1 cellular context compared by ENCODE assay signal in the genomic region with DNA sequence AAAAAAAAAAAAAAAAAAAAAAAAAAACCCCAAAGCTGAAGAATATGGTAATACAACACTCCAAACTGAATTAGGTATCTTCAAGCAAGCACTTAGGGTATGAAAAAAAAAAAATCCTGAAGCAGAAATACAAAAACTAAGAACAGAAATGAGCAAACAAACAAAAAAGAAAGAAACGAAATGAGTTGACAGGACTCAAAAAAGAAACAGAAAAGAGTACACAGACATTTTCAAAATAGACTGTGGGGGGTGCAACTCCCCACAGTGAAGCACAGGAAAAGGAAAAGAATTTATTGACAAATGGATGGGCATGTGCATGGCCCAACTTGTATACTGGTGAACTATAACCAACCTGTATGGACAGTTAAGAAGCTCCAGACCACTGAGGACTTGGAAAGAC.
TF ChIP-seq lines count a peak whose summit lies in the region.

No MANE protein-coding gene starts in this region.

TF ChIP-seq in GM12878, 131 proteins besides CTCF, POLR2A, EP300 and RAD21:
- TF ChIP-seq, protein P1, sequence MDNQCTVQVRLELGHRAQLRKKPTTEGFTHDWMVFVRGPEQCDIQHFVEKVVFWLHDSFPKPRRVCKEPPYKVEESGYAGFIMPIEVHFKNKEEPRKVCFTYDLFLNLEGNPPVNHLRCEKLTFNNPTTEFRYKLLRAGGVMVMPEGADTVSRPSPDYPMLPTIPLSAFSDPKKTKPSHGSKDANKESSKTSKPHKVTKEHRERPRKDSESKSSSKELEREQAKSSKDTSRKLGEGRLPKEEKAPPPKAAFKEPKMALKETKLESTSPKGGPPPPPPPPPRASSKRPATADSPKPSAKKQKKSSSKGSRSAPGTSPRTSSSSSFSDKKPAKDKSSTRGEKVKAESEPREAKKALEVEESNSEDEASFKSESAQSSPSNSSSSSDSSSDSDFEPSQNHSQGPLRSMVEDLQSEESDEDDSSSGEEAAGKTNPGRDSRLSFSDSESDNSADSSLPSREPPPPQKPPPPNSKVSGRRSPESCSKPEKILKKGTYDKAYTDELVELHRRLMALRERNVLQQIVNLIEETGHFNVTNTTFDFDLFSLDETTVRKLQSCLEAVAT (IDR thresholded peaks at IDR 0.05) = no peak
- TF ChIP-seq, protein P2, sequence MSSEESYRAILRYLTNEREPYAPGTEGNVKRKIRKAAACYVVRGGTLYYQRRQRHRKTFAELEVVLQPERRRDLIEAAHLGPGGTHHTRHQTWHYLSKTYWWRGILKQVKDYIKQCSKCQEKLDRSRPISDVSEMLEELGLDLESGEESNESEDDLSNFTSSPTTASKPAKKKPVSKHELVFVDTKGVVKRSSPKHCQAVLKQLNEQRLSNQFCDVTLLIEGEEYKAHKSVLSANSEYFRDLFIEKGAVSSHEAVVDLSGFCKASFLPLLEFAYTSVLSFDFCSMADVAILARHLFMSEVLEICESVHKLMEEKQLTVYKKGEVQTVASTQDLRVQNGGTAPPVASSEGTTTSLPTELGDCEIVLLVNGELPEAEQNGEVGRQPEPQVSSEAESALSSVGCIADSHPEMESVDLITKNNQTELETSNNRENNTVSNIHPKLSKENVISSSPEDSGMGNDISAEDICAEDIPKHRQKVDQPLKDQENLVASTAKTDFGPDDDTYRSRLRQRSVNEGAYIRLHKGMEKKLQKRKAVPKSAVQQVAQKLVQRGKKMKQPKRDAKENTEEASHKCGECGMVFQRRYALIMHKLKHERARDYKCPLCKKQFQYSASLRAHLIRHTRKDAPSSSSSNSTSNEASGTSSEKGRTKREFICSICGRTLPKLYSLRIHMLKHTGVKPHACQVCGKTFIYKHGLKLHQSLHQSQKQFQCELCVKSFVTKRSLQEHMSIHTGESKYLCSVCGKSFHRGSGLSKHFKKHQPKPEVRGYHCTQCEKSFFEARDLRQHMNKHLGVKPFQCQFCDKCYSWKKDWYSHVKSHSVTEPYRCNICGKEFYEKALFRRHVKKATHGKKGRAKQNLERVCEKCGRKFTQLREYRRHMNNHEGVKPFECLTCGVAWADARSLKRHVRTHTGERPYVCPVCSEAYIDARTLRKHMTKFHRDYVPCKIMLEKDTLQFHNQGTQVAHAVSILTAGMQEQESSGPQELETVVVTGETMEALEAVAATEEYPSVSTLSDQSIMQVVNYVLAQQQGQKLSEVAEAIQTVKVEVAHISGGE (CRISPR knock-in tag; IDR thresholded peaks at IDR 0.05) = no peak
- TF ChIP-seq MEF2A (IDR thresholded peaks at IDR 0.05; ENCODE audit: insufficient read depth, low read depth, low read length) (peak; percentile 62), ZNF384 (IDR thresholded peaks at IDR 0.05; ENCODE audit: borderline replicate concordance, low read depth, low read length) (peak; percentile 71; the same call in 1 of the 2 replicates), RUNX3 (IDR thresholded peaks at IDR 0.05; ENCODE audit: low read length) (peak; percentile 4; the same call in 1 of the 2 replicates), JUNB (IDR thresholded peaks at IDR 0.05) (peak; percentile 85), NFIC (IDR thresholded peaks at IDR 0.05; ENCODE audit: low read depth, low read length) (peak; percentile 62)
- TF ChIP-seq, protein P3, sequence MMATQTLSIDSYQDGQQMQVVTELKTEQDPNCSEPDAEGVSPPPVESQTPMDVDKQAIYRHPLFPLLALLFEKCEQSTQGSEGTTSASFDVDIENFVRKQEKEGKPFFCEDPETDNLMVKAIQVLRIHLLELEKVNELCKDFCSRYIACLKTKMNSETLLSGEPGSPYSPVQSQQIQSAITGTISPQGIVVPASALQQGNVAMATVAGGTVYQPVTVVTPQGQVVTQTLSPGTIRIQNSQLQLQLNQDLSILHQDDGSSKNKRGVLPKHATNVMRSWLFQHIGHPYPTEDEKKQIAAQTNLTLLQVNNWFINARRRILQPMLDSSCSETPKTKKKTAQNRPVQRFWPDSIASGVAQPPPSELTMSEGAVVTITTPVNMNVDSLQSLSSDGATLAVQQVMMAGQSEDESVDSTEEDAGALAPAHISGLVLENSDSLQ (IDR thresholded peaks at IDR 0.05) = peak; percentile 49; the same call in 1 of the 2 replicates
